8 cellular contexts compared by ENCODE assay signal in genomic region chr16:19523559-19524355, GRCh38. TPM values are rescaled to one million over a fixed set of nuclear protein-coding genes. Genes with fewer than 3 reads are reported as not detected.
DNase-seq lines count a peak whose midpoint lies in the region; ATAC-seq and TF ChIP-seq lines count a peak whose summit lies in the region.

CCP110 (plus strand) TSS chr16:19523942; CDS start chr16:19527882, 3,940 bp downstream.

- DNase-seq in NCI-H187 treated with DMSO at 0.1 percent for 48 hours (lab: John Stamatoyannopoulos, UW), result peak; percentile 81
- DNase-seq in anterior cingulate cortex (lab: John Stamatoyannopoulos, UW), result peak; percentile 52 to 99 (median 97)
- peak; percentile 98 for DNase-seq in right atrium auricular region (ENCODE audit: low spot score)
- peak; percentile 98 for DNase-seq in prostate gland (ENCODE audit: low spot score)
- DNase-seq in ureter (ENCODE audit: low spot score), result peak; percentile 97

- no peaks in the 10 kb centered on the region for H3K27me3 ChIP-seq in right atrium auricular region
- no peaks in the 10 kb centered on the region for H3K27me3 ChIP-seq in prostate gland (replicated peaks; ENCODE audit: insufficient read depth)

- peak; percentile 85 for TF ChIP-seq POLR2A in prostate gland (IDR thresholded peaks at IDR 0.05)

- no peak for TF ChIP-seq CTCF in right atrium auricular region (IDR thresholded peaks at IDR 0.05)
- TF ChIP-seq CTCF in prostate gland (IDR thresholded peaks at IDR 0.05), result peak in 1 of 4 experiments; percentile 18

- H3K9me3 ChIP-seq in right atrium auricular region, result no peaks in the 10 kb centered on the region
- no peaks in the 10 kb centered on the region for H3K9me3 ChIP-seq in prostate gland

- H3K36me3 ChIP-seq in right atrium auricular region (peaks cover 6% of the 10 kb centered on the region), prostate gland (no peaks in the 10 kb centered on the region)

- H3K27ac ChIP-seq in right atrium auricular region, result peak within 1 kb of the TSS; percentile 52 to 79
- H3K27ac ChIP-seq in prostate gland, result peak within 1 kb of the TSS; percentile 68 to 90

- ATAC-seq in GM18498 (IDR thresholded peaks at IDR 0.05; ENCODE audit: unreplicated experiment) (peak; percentile 72), HG02943 (IDR thresholded peaks at IDR 0.05; ENCODE audit: low read depth, unreplicated experiment) (peak; percentile 67)

- H3K4me1 ChIP-seq in right atrium auricular region (peaks cover 0 to 40% of the 10 kb centered on the region in 2 donors), prostate gland (replicated peaks) (peaks cover 5% of the 10 kb centered on the region)

- WGBS in prostate gland, result under 1% methylated on average over 39 of the region's 51 CpGs

- H3K4me3 ChIP-seq in right atrium auricular region (peak within 1 kb of the TSS; percentile 97 to 98), prostate gland (peak within 1 kb of the TSS; percentile 67 to 84)

- intact Hi-C loops in T-helper 2 cell treated with Interferon-gamma antibody and Interleukin-4, amounts not matched to agents 100 ng/mL and 5 ng/mL, for 36 hours (cut with micrococcal nuclease), result loop anchor here (1.0 to 5.0 kb wide), 7 partner anchors 32 to 1219 kb away; partner anchors contain the start of genes COQ7, IQCK, KNOP1 and SMG1
- intact Hi-C loops in prostate gland (cut with DNase I), result loop anchor here (2.0 to 5.0 kb wide), 2 partner anchors 31 to 456 kb away; partner anchors contain the start of genes COQ7 and VPS35L

RNA-seq across cellular contexts. Expression of gene CCP110, which starts in this region (rescaled TPM):
- total RNA-seq in T-helper 2 cell treated with Interferon-gamma antibody and Interleukin-4, amounts not matched to agents 100 ng/mL and 5 ng/mL, for 36 hours, result 35.0 and 39.6 TPM in 2 replicates
- total RNA-seq in right atrium auricular region (1 to 10 TPM; 6.0 to 6.8 TPM), prostate gland (10 to 100 TPM; 13.8 to 20.7 TPM), ureter (36.0 TPM)

Comparison
In these comparisons a context has a peak if more than half of its experiments do, and no peak if none do; other contexts are left out.
1. Peak in every context shown above with its lines: DNase-seq, ATAC-seq, H3K4me3 ChIP-seq and H3K27ac ChIP-seq.